13 cellular contexts compared by ENCODE assay signal in genomic region chr18:54712315-54712714, GRCh38.
DNase-seq lines count a peak whose midpoint lies in the region; TF ChIP-seq lines count a peak whose summit lies in the region.
"Had no signal": no experiment of that assay in that cellular context is flagged by ENCODE, and none has a peak within 500 bp of the region (broad histone marks: within the 10 kb centered on the region; RNA-seq: fewer than 3 reads in every experiment).

No MANE protein-coding gene starts in this region.

- DNase-seq in MCF 10A (ENCODE audit: unreplicated experiment) (peak; percentile 90), breast epithelium (ENCODE audit: low spot score in 2 of 2) (no peak), T1000 (lab: John Stamatoyannopoulos, UW) (peak; percentile 16), fibroblast of mammary gland (ENCODE audit: low read depth) (peak; percentile 88), stromal cell of bone marrow (ENCODE audit: low read depth) (peak; percentile 90), NCI-H1694 (lab: John Stamatoyannopoulos, UW) (no peak), AML-193 (lab: John Stamatoyannopoulos, UW) (no peak), NCI-H1048 (lab: John Stamatoyannopoulos, UW) (no peak)
- DNase-seq: body of pancreas; esophagus squamous epithelium; SHP77; stimulated activated naive CD4-positive, alpha-beta T cell had no signal

- H3K36me3 ChIP-seq in breast epithelium, result no peaks in the 10 kb centered on the region
- H3K36me3 ChIP-seq: esophagus squamous epithelium had no signal

- H3K4me1 Mint-ChIP-seq in MCF 10A (ENCODE audit: insufficient read depth, unreplicated experiment), result peaks cover 23% of the 10 kb centered on the region

- POLR2A ChIA-PET in MCF 10A (lab: Yijun Ruan, JAX), result interaction anchor here (0.6 to 3.5 kb wide), 12 partner anchors 18 to 135 kb away, joined by 3 to 33 read pairs (median 4); partner anchors contain the start of gene RAB27B

- no peaks in the 10 kb centered on the region for H3K27me3 Mint-ChIP-seq in MCF 10A (ENCODE audit: insufficient read depth, unreplicated experiment)

- H3K4me1 ChIP-seq in breast epithelium, result no peaks in the 10 kb centered on the region

- H3K9me3 ChIP-seq in breast epithelium, result no peaks in the 10 kb centered on the region
- H3K9me3 ChIP-seq: body of pancreas, esophagus squamous epithelium had no signal

- intact Hi-C loops in MCF 10A (cut with micrococcal nuclease) (loop anchor here (1.0 to 10.0 kb wide), 3 partner anchors 30 to 112 kb away; partner anchors contain the start of gene RAB27B), breast epithelium (cut with DNase I; ENCODE audit: low total_unique reads) (no loop called here)

- CTCF ChIA-PET in MCF 10A (lab: Yijun Ruan, JAX), result interaction anchor here (0.6 to 1.9 kb wide), 10 partner anchors 25 to 1914 kb away, joined by 3 to 10 read pairs (median 3); no protein-coding TSS in a partner anchor

- H3K4me3 ChIP-seq in breast epithelium (no peak overlapping the region), fibroblast of mammary gland (ENCODE audit: control insufficient read depth, low read depth, low read length) (no peak overlapping the region)
- H3K4me3 ChIP-seq: body of pancreas, esophagus squamous epithelium had no signal

- no peak for TF ChIP-seq POLR2A in breast epithelium (IDR thresholded peaks at IDR 0.05)

- no peaks in the 10 kb centered on the region for H3K9me3 Mint-ChIP-seq in MCF 10A (ENCODE audit: unreplicated experiment)

- no TSS peak for BruUV-seq in MCF 10A (replicated peaks; lab: Mats Ljungman, UMichigan)

- H3K27me3 ChIP-seq in breast epithelium, result no peaks in the 10 kb centered on the region
- H3K27me3 ChIP-seq: body of pancreas, esophagus squamous epithelium had no signal

- no peak overlapping the region for H3K27ac ChIP-seq in breast epithelium
- H3K27ac ChIP-seq: body of pancreas had no signal

- no peaks in the 10 kb centered on the region for H3K36me3 Mint-ChIP-seq in MCF 10A (ENCODE audit: insufficient read depth, unreplicated experiment)
- H3K36me3 Mint-ChIP-seq: CD14-positive monocyte had no signal

- peak overlapping the region; percentile 14 for H3K27ac Mint-ChIP-seq in MCF 10A (ENCODE audit: low read depth, unreplicated experiment)
- H3K27ac Mint-ChIP-seq: CD14-positive monocyte had no signal

- no peak overlapping the region for H3K4me3 Mint-ChIP-seq in MCF 10A (ENCODE audit: unreplicated experiment)
- H3K4me3 Mint-ChIP-seq: CD14-positive monocyte had no signal

- TF ChIP-seq CTCF in MCF 10A (IDR thresholded peaks at IDR 0.05; ENCODE audit: unreplicated experiment) (no peak), breast epithelium (IDR thresholded peaks at IDR 0.05) (no peak), fibroblast of mammary gland (conservative IDR thresholded peaks at IDR 0.05; ENCODE audit: control insufficient read depth, insufficient read depth, low read depth, low read length) (no peak)

Comparison
In these comparisons a context has a peak if more than half of its experiments do, and no peak if none do; other contexts are left out.
1. DNase-seq: peak in MCF 10A (single experiment), T1000 (single experiment), fibroblast of mammary gland (single experiment) and stromal cell of bone marrow (single experiment); none in breast epithelium (0 of 2), NCI-H1694 (single experiment), AML-193 (0 of 2) and NCI-H1048 (single experiment).